Comparison of ENCODE assay signal across 35 cellular contexts in the genomic region with DNA sequence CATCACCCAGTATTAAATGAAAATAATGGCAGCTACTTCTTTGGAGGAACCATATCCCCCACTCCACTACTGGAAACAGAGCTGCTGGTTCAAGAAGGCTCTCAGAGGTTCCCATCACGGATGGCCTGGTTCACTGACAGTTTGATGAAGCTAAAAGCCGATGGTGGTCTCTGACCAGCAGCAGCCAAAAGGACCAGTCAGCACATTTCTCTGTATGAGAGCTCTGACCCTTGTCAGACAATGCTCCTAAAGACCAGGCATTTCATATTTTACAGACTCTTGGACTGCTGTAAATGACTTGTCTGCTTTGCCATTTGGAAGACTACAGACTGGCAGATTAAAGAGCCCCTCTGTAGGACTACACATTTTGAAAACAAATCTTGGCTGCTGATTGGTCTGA. TPM values are rescaled to one million over a fixed set of nuclear protein-coding genes. Genes with fewer than 3 reads are reported as not detected.
"Had no signal": no experiment of that assay in that cellular context is flagged by ENCODE, and none has a peak within 500 bp of the region (broad histone marks: within the 10 kb centered on the region; RNA-seq: fewer than 3 reads in every experiment).

No MANE protein-coding gene starts in this region.

- H3K36me3 ChIP-seq: MG63 had no signal

- DNase-seq: Kasumi-1, MG63, MM.1S, MV-4-11, NCI-H1092, NCI-H1092 treated with DMSO at 0.1 percent for 48 hours, NCI-H1105, NCI-H1105 treated with DMSO at 0.1 percent for 48 hours, NCI-H1417, NCI-H1417 treated with DMSO at 0.1 percent for 48 hours, NCI-H1436, NCI-H1436 treated with DMSO at 0.1 percent for 48 hours, NCI-H146, NCI-H1694, NCI-H1694 treated with DMSO at 0.1 percent for 48 hours, NCI-H187, NCI-H187 treated with DMSO at 0.1 percent for 48 hours, NCI-H1930, NCI-H2029, NCI-H2029 treated with DMSO at 0.1 percent for 48 hours, NCI-H2081, NCI-H2081 treated with DMSO at 0.1 percent for 48 hours, NCI-H2107, NCI-H2171, NCI-H2171 treated with DMSO at 0.1 percent for 48 hours, NCI-H2227 treated with DMSO at 0.1 percent for 48 hours, NCI-H226, NCI-H345, NCI-H446, NCI-H446 treated with DMSO at 0.1 percent for 48 hours, NCI-H510A, NCI-H510A treated with DMSO at 0.1 percent for 48 hours, NCI-H524 treated with DMSO at 0.1 percent for 48 hours, NCI-H526 had no signal

- H3K9me3 ChIP-seq: MG63 had no signal

- H3K27me3 ChIP-seq: MG63 had no signal

- H3K4me3 ChIP-seq: MG63 had no signal

RNA-seq across cellular contexts. Expression of a gene that starts 16.8 kb away (rescaled TPM):
- total RNA-seq: MCF 10A had no signal
